1 cellular context compared by ENCODE assay signal in the genomic region with DNA sequence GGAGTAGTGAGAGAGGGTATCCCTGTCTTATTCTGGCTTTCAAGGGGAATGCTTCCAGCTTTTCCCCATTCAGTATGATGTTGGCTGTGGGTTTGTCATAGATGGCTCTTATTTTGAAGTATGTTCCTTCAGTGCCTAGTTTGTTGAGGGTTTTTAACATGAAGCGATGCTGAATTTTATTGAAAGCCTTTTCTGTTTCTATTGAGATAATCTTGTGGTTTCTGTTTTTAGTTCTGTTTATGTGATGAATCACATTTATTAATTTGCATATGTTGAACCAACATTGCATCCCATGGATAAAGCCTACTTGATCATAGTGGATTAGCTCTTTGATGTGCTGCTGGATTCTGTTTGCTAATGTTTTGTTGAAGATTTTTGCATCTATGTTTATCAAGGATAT.
A peak's percentile ranks its signal among the peaks of the same experiment; 100 is the strongest.
TF ChIP-seq lines count a peak whose summit lies in the region.

No MANE protein-coding gene starts in this region.

TF ChIP-seq in K562, 482 proteins besides CTCF, POLR2A, EP300 and RAD21:
- TF ChIP-seq TCF3 (CRISPR knock-in tag; IDR thresholded peaks at IDR 0.05) (peak; percentile 26; the same call in 1 of the 2 replicates), CBFA2T3 (IDR thresholded peaks at IDR 0.05) (peak; percentile 22; the same call in 1 of the 2 replicates), MYNN (IDR thresholded peaks at IDR 0.05) (peak; percentile 100), MYNN (CRISPR knock-in tag; IDR thresholded peaks at IDR 0.05) (peak; percentile 87; the same call in 1 of the 2 replicates)
